1 cellular context compared by ENCODE assay signal in the genomic region with DNA sequence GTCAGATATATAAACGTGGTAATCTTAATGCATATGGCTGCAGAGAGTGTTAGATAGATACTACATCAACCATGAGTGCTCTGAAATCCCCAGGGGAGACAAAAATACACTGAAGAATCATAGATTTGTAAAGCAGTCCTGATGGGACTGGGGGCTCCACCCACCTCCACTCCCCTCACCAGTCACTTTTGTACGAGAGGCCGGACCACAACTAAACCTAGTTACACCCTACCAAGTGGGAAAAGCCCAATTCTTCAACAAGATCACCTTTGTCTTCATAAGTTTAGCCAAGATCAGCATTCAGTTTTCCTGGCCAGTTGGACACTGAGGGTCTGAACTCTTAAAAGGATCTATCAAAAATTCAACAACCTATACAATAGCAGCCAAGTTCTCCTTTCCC.
A peak's percentile ranks its signal among the peaks of the same experiment; 100 is the strongest.
TF ChIP-seq lines count a peak whose summit lies in the region.

No MANE protein-coding gene starts in this region.

TF ChIP-seq in HepG2, 621 proteins besides CTCF, POLR2A, EP300 and RAD21:
- no peak for TF ChIP-seq ZNF75D (CRISPR knock-in tag; IDR thresholded peaks at IDR 0.05; ENCODE audit: borderline replicate concordance)
- no peak for TF ChIP-seq HNRNPK (IDR thresholded peaks at IDR 0.05; ENCODE audit: low read depth, low read length, poor library complexity, severe bottlenecking)
- TF ChIP-seq, protein P1, sequence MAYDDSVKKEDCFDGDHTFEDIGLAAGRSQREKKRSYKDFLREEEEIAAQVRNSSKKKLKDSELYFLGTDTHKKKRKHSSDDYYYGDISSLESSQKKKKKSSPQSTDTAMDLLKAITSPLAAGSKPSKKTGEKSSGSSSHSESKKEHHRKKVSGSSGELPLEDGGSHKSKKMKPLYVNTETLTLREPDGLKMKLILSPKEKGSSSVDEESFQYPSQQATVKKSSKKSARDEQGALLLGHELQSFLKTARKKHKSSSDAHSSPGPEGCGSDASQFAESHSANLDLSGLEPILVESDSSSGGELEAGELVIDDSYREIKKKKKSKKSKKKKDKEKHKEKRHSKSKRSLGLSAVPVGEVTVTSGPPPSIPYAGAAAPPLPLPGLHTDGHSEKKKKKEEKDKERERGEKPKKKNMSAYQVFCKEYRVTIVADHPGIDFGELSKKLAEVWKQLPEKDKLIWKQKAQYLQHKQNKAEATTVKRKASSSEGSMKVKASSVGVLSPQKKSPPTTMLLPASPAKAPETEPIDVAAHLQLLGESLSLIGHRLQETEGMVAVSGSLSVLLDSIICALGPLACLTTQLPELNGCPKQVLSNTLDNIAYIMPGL (CRISPR knock-in tag; IDR thresholded peaks at IDR 0.05; ENCODE audit: borderline replicate concordance in 1 of 2, low read depth in 1 of 2) = 0 out of 4 replicates have a peak, but pooled peaks of 1 of the 2 experiments have one; percentile 45
- no peak for TF ChIP-seq ZNF749 (CRISPR knock-in tag; IDR thresholded peaks at IDR 0.05; ENCODE audit: borderline replicate concordance)
- no peak for TF ChIP-seq GABPB1 (CRISPR knock-in tag; IDR thresholded peaks at IDR 0.05)
- no peak for TF ChIP-seq SP4 (CRISPR knock-in tag; IDR thresholded peaks at IDR 0.05)
- TF ChIP-seq, protein P2, sequence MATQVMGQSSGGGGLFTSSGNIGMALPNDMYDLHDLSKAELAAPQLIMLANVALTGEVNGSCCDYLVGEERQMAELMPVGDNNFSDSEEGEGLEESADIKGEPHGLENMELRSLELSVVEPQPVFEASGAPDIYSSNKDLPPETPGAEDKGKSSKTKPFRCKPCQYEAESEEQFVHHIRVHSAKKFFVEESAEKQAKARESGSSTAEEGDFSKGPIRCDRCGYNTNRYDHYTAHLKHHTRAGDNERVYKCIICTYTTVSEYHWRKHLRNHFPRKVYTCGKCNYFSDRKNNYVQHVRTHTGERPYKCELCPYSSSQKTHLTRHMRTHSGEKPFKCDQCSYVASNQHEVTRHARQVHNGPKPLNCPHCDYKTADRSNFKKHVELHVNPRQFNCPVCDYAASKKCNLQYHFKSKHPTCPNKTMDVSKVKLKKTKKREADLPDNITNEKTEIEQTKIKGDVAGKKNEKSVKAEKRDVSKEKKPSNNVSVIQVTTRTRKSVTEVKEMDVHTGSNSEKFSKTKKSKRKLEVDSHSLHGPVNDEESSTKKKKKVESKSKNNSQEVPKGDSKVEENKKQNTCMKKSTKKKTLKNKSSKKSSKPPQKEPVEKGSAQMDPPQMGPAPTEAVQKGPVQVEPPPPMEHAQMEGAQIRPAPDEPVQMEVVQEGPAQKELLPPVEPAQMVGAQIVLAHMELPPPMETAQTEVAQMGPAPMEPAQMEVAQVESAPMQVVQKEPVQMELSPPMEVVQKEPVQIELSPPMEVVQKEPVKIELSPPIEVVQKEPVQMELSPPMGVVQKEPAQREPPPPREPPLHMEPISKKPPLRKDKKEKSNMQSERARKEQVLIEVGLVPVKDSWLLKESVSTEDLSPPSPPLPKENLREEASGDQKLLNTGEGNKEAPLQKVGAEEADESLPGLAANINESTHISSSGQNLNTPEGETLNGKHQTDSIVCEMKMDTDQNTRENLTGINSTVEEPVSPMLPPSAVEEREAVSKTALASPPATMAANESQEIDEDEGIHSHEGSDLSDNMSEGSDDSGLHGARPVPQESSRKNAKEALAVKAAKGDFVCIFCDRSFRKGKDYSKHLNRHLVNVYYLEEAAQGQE (IDR thresholded peaks at IDR 0.05; ENCODE audit: borderline replicate concordance in 1 of 2, low read depth in 1 of 2, low read length in 2 of 2) = no peak
- TF ChIP-seq, protein P3, sequence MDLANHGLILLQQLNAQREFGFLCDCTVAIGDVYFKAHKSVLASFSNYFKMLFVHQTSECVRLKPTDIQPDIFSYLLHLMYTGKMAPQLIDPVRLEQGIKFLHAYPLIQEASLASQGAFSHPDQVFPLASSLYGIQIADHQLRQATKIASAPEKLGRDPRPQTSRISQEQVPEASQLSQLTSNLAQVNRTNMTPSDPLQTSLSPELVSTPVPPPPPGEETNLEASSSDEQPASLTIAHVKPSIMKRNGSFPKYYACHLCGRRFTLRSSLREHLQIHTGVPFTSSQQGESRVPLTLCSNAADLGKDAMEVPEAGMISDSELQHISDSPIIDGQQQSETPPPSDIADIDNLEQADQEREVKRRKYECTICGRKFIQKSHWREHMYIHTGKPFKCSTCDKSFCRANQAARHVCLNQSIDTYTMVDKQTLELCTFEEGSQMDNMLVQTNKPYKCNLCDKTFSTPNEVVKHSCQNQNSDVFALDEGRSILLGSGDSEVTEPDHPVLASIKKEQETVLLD (CRISPR knock-in tag; IDR thresholded peaks at IDR 0.05; ENCODE audit: low read depth) = no peak
